ENCODE assay signal across 9 cellular contexts in the genomic region with DNA sequence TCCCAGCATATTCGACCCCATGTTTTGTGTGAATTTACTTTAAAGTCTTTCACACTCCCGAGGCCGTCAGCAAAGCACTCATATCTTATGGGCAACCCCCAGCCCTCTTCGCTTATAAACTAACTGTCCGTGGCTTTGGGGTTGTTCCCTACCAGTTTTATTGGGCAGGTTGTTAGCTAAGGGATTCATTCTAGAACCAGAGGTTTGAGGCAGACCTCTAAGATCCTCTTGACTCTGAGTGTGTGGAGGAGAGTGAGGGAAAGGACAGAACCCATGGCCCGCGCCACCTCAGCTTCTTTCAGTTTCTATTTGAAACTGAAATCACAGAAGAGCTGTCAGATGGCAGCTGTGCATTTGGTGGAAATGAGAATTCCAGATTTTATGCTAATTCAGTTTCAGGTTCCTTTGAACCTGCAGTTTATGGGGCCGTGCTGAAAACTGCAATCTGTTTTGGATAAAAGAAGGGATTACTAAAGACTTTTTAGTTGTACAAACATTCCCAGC.
DNase-seq lines count a peak whose midpoint lies in the region; ATAC-seq and TF ChIP-seq lines count a peak whose summit lies in the region.
"Had no signal": no experiment of that assay in that cellular context is flagged by ENCODE, and none has a peak within 500 bp of the region (broad histone marks: within the 10 kb centered on the region; RNA-seq: fewer than 3 reads in every experiment).

No MANE protein-coding gene starts in this region.

- H3K27ac Mint-ChIP-seq in activated CD8-positive, alpha-beta T cell treated with anti-CD3 and anti-CD28 coated beads, Interleukin-2, amount 10 ng/mL, durations not matched to agents 7 days and 5 days = peak overlapping the region; percentile 71

- CTCF ChIA-PET in AG04449 (lab: Yijun Ruan, JAX) = interaction anchor here (1.0 to 1.4 kb wide), 2 partner anchors 12 to 16 kb away, joined by 3 to 4 read pairs; no protein-coding TSS in a partner anchor
- CTCF ChIA-PET in activated CD8-positive, alpha-beta T cell treated with anti-CD3 and anti-CD28 coated beads, Interleukin-2, amount 10 ng/mL, durations not matched to agents 7 days and 5 days (lab: Charles Lee) = interaction anchor here (1.1 kb wide), 1 partner anchor 9 kb away, joined by 3 read pairs; no protein-coding TSS in a partner anchor

- TF ChIP-seq CTCF in AG04449 (IDR thresholded peaks at IDR 0.05; ENCODE audit: insufficient read depth, low read length, missing control alignments) = no peak

- no peaks in the 10 kb centered on the region for H3K36me3 Mint-ChIP-seq in activated CD8-positive, alpha-beta T cell treated with anti-CD3 and anti-CD28 coated beads, Interleukin-2, amount 10 ng/mL, durations not matched to agents 7 days and 5 days (ENCODE audit: low read depth)

- no peaks in the 10 kb centered on the region for H3K9me3 Mint-ChIP-seq in activated CD8-positive, alpha-beta T cell treated with anti-CD3 and anti-CD28 coated beads, Interleukin-2, amount 10 ng/mL, durations not matched to agents 7 days and 5 days (ENCODE audit: insufficient read depth)

- H3K4me3 Mint-ChIP-seq in activated CD8-positive, alpha-beta T cell treated with anti-CD3 and anti-CD28 coated beads, Interleukin-2, amount 10 ng/mL, durations not matched to agents 7 days and 5 days = peak overlapping the region; percentile 53

- ATAC-seq in GM18868 (IDR thresholded peaks at IDR 0.05; ENCODE audit: unreplicated experiment) = peak; percentile 88
- ATAC-seq in HG03064 (IDR thresholded peaks at IDR 0.05; ENCODE audit: low read depth, unreplicated experiment) = peak; percentile 70
- peak; percentile 70 for ATAC-seq in activated CD8-positive, alpha-beta T cell treated with anti-CD3 and anti-CD28 coated beads, Interleukin-2, amount 10 ng/mL, durations not matched to agents 7 days and 5 days

- DNase-seq in AG04449 (ENCODE audit: low read depth, low spot score) (no peak), NCI-H2029 (lab: John Stamatoyannopoulos, UW) (no peak), iPS-NIHi7 (ENCODE audit: extremely low spot score) (no peak), NCI-H446 treated with DMSO at 0.1 percent for 48 hours (lab: John Stamatoyannopoulos, UW) (no peak), HuH-7.5 (ENCODE audit: low spot score) (no peak)
- DNase-seq in activated CD8-positive, alpha-beta T cell treated with anti-CD3 and anti-CD28 coated beads, Interleukin-2, amount 10 ng/mL, durations not matched to agents 7 days and 5 days = peak; percentile 55

- peak overlapping the region; percentile 52 for H3K4me3 ChIP-seq in AG04449 (ENCODE audit: low read depth, low read length)
- H3K4me3 ChIP-seq: SJSA1 had no signal

- POLR2A ChIA-PET in AG04449 (lab: Yijun Ruan, JAX) = no interaction called here
- POLR2A ChIA-PET in activated CD8-positive, alpha-beta T cell treated with anti-CD3 and anti-CD28 coated beads, Interleukin-2, amount 10 ng/mL, durations not matched to agents 7 days and 5 days (lab: Charles Lee) = no interaction called here

- H3K4me1 Mint-ChIP-seq in activated CD8-positive, alpha-beta T cell treated with anti-CD3 and anti-CD28 coated beads, Interleukin-2, amount 10 ng/mL, durations not matched to agents 7 days and 5 days (ENCODE audit: low read depth) = peaks cover 55% of the 10 kb centered on the region

- H3K27me3 Mint-ChIP-seq in activated CD8-positive, alpha-beta T cell treated with anti-CD3 and anti-CD28 coated beads, Interleukin-2, amount 10 ng/mL, durations not matched to agents 7 days and 5 days (ENCODE audit: low read depth) = peaks cover 7% of the 10 kb centered on the region
